19 cellular contexts compared by ENCODE assay signal in the genomic region with DNA sequence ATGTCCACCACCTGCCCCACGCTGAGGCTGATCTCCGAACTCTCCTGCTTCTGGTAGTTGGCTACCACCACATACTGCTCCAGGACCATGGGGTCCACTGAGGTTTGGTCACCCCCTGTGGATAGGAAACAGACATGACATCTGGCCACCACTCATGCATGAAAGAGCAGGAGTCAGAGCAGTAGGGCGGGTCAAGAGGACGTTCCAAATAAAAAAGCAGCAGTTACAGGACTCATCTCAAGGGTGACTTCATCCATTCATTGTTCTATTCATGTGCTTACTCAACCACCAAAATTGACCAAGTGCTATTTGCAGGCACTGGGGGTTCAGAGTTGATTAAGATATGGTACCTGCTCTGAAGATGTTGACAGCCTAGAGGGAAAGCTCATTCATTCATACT.
A peak's percentile ranks its signal among the peaks of the same experiment; 100 is the strongest.
DNase-seq lines count a peak whose midpoint lies in the region; ATAC-seq and TF ChIP-seq lines count a peak whose summit lies in the region.
"Had no signal": no experiment of that assay in that cellular context is flagged by ENCODE, and none has a peak within 500 bp of the region (broad histone marks: within the 10 kb centered on the region; RNA-seq: fewer than 3 reads in every experiment).

No MANE protein-coding gene starts in this region.

- H3K4me3 ChIP-seq in breast epithelium = no peak overlapping the region
- H3K4me3 ChIP-seq in RWPE2 (ENCODE audit: severe bottlenecking) = no peak overlapping the region
- no peak overlapping the region for H3K4me3 ChIP-seq in fibroblast of mammary gland (ENCODE audit: control insufficient read depth, low read depth, low read length)
- H3K4me3 ChIP-seq in A673 (ENCODE audit: low read depth, low read length, poor library complexity, severe bottlenecking) = no peak overlapping the region
- H3K4me3 ChIP-seq: gastroesophageal sphincter had no signal

- no peaks in the 10 kb centered on the region for H3K27me3 Mint-ChIP-seq in MCF 10A (ENCODE audit: insufficient read depth, unreplicated experiment)
- H3K27me3 Mint-ChIP-seq: activated naive CD4-positive, alpha-beta T cell treated with anti-CD3 and anti-CD28 coated beads, Interleukin-2, amount 50 U/mL, for 24 hours had no signal

- ATAC-seq in RWPE2 (ENCODE audit: low read depth) = no peak
- no peak for ATAC-seq in HG02840 (IDR thresholded peaks at IDR 0.05; ENCODE audit: low FRiP score, unreplicated experiment)
- ATAC-seq: activated T-cell treated with anti-CD3 and anti-CD28 coated beads, Interleukin-2, amount 50 U/mL, for 72 hours; gastroesophageal sphincter had no signal

- no peak for DNase-seq in MCF 10A (ENCODE audit: unreplicated experiment)
- no peak for DNase-seq in breast epithelium (ENCODE audit: low spot score in 2 of 2)
- no peak for DNase-seq in RWPE2 (ENCODE audit: low spot score)
- DNase-seq in fibroblast of mammary gland (ENCODE audit: low read depth) = peak; percentile 67
- no peak for DNase-seq in activated T-cell treated with anti-CD3 and anti-CD28 coated beads for 4 hours
- DNase-seq in NCI-H1930 (lab: John Stamatoyannopoulos, UW) = no peak
- no peak for DNase-seq in A673 (ENCODE audit: low spot score)
- DNase-seq: activated B cell treated with CpG ODN at 0.5 μM for 24 hours; activated T-cell treated with anti-CD3 and anti-CD28 coated beads, Interleukin-2, amount 50 U/mL, for 72 hours; kidney glomerular epithelial cell; NCI-H1092 treated with DMSO at 0.1 percent for 48 hours; NCI-H510A; SHP77 treated with DMSO at 0.1 percent for 48 hours had no signal

- no peak overlapping the region for H3K4me3 Mint-ChIP-seq in MCF 10A (ENCODE audit: unreplicated experiment)
- H3K4me3 Mint-ChIP-seq: activated B cell treated with CpG ODN at 0.5 μM for 24 hours; activated naive CD4-positive, alpha-beta T cell treated with anti-CD3 and anti-CD28 coated beads, Interleukin-2, amount 50 U/mL, for 24 hours; activated T-cell treated with anti-CD3 and anti-CD28 coated beads, Interleukin-2, amount 50 U/mL, for 72 hours; nephron; T-helper 1 cell treated with Interleukin-12 subunit alpha and Interleukin-12 subunit beta and Interleukin-4 antibody, amounts not matched to agents 30 μg/mL and 1 μg/mL, for 36 hours had no signal

- H3K9me3 ChIP-seq in breast epithelium = no peaks in the 10 kb centered on the region
- no peaks in the 10 kb centered on the region for H3K9me3 ChIP-seq in RWPE2 (ENCODE audit: severe bottlenecking)
- no peaks in the 10 kb centered on the region for H3K9me3 ChIP-seq in A673 (ENCODE audit: low read depth, low read length, poor library complexity, severe bottlenecking)
- H3K9me3 ChIP-seq: gastroesophageal sphincter had no signal

- TF ChIP-seq CTCF in MCF 10A (IDR thresholded peaks at IDR 0.05; ENCODE audit: unreplicated experiment) = no peak
- TF ChIP-seq CTCF in breast epithelium (IDR thresholded peaks at IDR 0.05) = no peak
- no peak for TF ChIP-seq CTCF in RWPE2 (IDR thresholded peaks at IDR 0.05; ENCODE audit: poor library complexity, severe bottlenecking)
- TF ChIP-seq CTCF in fibroblast of mammary gland (conservative IDR thresholded peaks at IDR 0.05; ENCODE audit: control insufficient read depth, insufficient read depth, low read depth, low read length) = no peak
- no peak for TF ChIP-seq CTCF in A673 (conservative IDR thresholded peaks at IDR 0.05; ENCODE audit: low read depth, low read length)

- CTCF ChIA-PET in MCF 10A (lab: Yijun Ruan, JAX) (interaction anchor here (0.6 to 1.0 kb wide), 2 partner anchors 9 to 20 kb away, joined by 3 read pairs; no protein-coding TSS in a partner anchor), A673 (lab: Charles Lee) (no interaction called here)

- intact Hi-C loops in MCF 10A (cut with micrococcal nuclease) = no loop called here
- intact Hi-C loops in breast epithelium (cut with DNase I; ENCODE audit: low total_unique reads) = no loop called here
- intact Hi-C loops in A673 (cut with micrococcal nuclease; ENCODE audit: unreplicated experiment) = no loop called here

- H3K27me3 ChIP-seq in breast epithelium (no peaks in the 10 kb centered on the region), RWPE2 (ENCODE audit: insufficient read depth, poor library complexity, severe bottlenecking) (no peaks in the 10 kb centered on the region), A673 (replicated peaks; ENCODE audit: insufficient read depth, low read depth, low read length, poor library complexity) (no peaks in the 10 kb centered on the region)
- H3K27me3 ChIP-seq: gastroesophageal sphincter had no signal

- peaks cover 55% of the 10 kb centered on the region for H3K36me3 Mint-ChIP-seq in MCF 10A (ENCODE audit: insufficient read depth, unreplicated experiment)
- H3K36me3 Mint-ChIP-seq: activated naive CD4-positive, alpha-beta T cell treated with anti-CD3 and anti-CD28 coated beads, Interleukin-2, amount 50 U/mL, for 24 hours had no signal

- BruUV-seq in MCF 10A (replicated peaks; lab: Mats Ljungman, UMichigan) = no TSS peak
- no TSS peak for BruUV-seq in A673 (replicated peaks; lab: Mats Ljungman, UMichigan)

- POLR2A ChIA-PET in MCF 10A (lab: Yijun Ruan, JAX) = interaction anchor here (1.0 kb wide), 1 partner anchor 55 kb away, joined by 3 read pairs; no protein-coding TSS in a partner anchor
- POLR2A ChIA-PET in A673 (lab: Charles Lee; ENCODE audit: low non-redundant PET) = no interaction called here

- peaks cover 46% of the 10 kb centered on the region for H3K4me1 Mint-ChIP-seq in MCF 10A (ENCODE audit: insufficient read depth, unreplicated experiment)
- H3K4me1 Mint-ChIP-seq: activated B cell treated with CpG ODN at 0.5 μM for 24 hours had no signal

- H3K36me3 ChIP-seq in breast epithelium (no peaks in the 10 kb centered on the region), RWPE2 (ENCODE audit: low read depth) (peaks cover 49% of the 10 kb centered on the region), A673 (ENCODE audit: insufficient read depth, low read length, poor library complexity, severe bottlenecking) (no peaks in the 10 kb centered on the region)

- peak overlapping the region; percentile 99 for H3K27ac Mint-ChIP-seq in MCF 10A (ENCODE audit: low read depth, unreplicated experiment)
- H3K27ac Mint-ChIP-seq: activated B cell treated with CpG ODN at 0.5 μM for 24 hours; activated naive CD4-positive, alpha-beta T cell treated with anti-CD3 and anti-CD28 coated beads, Interleukin-2, amount 50 U/mL, for 24 hours; activated T-cell treated with anti-CD3 and anti-CD28 coated beads, Interleukin-2, amount 50 U/mL, for 72 hours; nephron; T-helper 1 cell treated with Interleukin-12 subunit alpha and Interleukin-12 subunit beta and Interleukin-4 antibody, amounts not matched to agents 30 μg/mL and 1 μg/mL, for 36 hours had no signal

- H3K27ac ChIP-seq in breast epithelium (no peak overlapping the region), RWPE2 (ENCODE audit: poor library complexity, severe bottlenecking) (peak overlapping the region; percentile 74), A673 (ENCODE audit: low read depth, low read length, poor library complexity, severe bottlenecking) (no peak overlapping the region)
- H3K27ac ChIP-seq: gastroesophageal sphincter, KMS-11 had no signal

- TF ChIP-seq POLR2A in breast epithelium (IDR thresholded peaks at IDR 0.05) = no peak

- H3K4me1 ChIP-seq in breast epithelium (no peaks in the 10 kb centered on the region), RWPE2 (ENCODE audit: insufficient read depth, poor library complexity, severe bottlenecking) (peaks cover 14% of the 10 kb centered on the region), A673 (ENCODE audit: insufficient read depth, low read length, poor library complexity, severe bottlenecking) (no peaks in the 10 kb centered on the region)
- H3K4me1 ChIP-seq: gastroesophageal sphincter had no signal

- peaks cover 10% of the 10 kb centered on the region for H3K9me3 Mint-ChIP-seq in MCF 10A (ENCODE audit: unreplicated experiment)
- H3K9me3 Mint-ChIP-seq: activated B cell treated with CpG ODN at 0.5 μM for 24 hours; activated naive CD4-positive, alpha-beta T cell treated with anti-CD3 and anti-CD28 coated beads, Interleukin-2, amount 50 U/mL, for 24 hours; nephron; T-helper 1 cell treated with Interleukin-12 subunit alpha and Interleukin-12 subunit beta and Interleukin-4 antibody, amounts not matched to agents 30 μg/mL and 1 μg/mL, for 36 hours had no signal
